1 cellular context compared by ENCODE assay signal in the genomic region with DNA sequence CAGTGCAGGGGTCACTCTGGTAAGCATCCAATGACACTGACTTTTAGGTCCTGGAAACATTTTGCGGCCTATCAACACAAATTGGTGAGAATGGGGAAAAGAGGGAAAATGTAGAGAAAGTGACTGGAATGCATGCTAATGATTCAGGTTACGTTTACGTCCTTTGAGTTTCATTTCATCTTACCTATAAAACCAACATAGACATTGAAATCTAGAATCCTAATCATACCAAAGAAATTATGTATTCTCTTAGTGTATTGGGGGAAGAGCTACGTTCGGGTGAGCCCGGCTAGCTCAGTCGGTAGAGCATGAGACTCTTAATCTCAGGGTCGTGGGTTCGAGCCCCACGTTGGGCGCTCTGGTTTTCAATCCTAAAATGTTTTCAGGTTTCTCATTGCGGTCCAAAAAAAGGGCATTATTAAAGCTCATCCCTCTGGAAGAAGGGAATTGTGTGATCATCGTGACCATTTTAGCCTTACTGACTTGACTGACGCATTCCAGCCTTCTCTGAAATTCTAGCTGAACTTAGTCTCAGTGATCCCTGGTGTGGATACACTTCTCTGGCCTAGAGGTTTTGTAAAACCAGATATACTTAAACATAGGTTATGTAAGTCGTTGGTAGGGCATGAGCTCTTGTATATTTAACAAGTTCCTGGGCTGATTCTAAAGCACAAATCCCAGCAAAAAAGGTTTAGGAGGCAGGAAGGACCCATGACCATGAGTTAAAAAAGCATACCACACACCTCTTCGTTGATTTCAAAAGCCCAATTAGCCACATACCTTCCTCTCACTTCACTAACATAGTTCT.
TF ChIP-seq lines count a peak whose summit lies in the region.

No MANE protein-coding gene starts in this region.

TF ChIP-seq in K562, 482 proteins besides CTCF, POLR2A, EP300 and RAD21 (continued from another document and continues in another):
- TF ChIP-seq NCOA2 (IDR thresholded peaks at IDR 0.05; ENCODE audit: partially characterized antibody in 2 of 2): peak in 1 of 2 experiments; percentile 84
- TF ChIP-seq PML (IDR thresholded peaks at IDR 0.05; ENCODE audit: low read length): peak; percentile 40; the same call in 1 of the 2 replicates
- TF ChIP-seq GTF2F1 (IDR thresholded peaks at IDR 0.05; ENCODE audit: low read depth, low read length): 0 out of 2 replicates have a peak, but pooled peaks have one; percentile 26
- TF ChIP-seq ZNF551 (CRISPR knock-in tag; IDR thresholded peaks at IDR 0.05): no peak
- TF ChIP-seq MEIS2 (IDR thresholded peaks at IDR 0.05; ENCODE audit: partially characterized antibody): no peak
- no peak for TF ChIP-seq HNRNPH1 (optimal IDR thresholded peaks at IDR 0.05; ENCODE audit: low read depth, low read length)
- TF ChIP-seq CC2D1A (IDR thresholded peaks at IDR 0.05): 0 out of 2 replicates have a peak, but pooled peaks have one; percentile 47
- peak; percentile 15; the same call in 1 of the 2 replicates for TF ChIP-seq TARDBP (IDR thresholded peaks at IDR 0.05)
- no peak for TF ChIP-seq ELF2 (CRISPR knock-in tag; IDR thresholded peaks at IDR 0.05)
- TF ChIP-seq, protein P1, sequence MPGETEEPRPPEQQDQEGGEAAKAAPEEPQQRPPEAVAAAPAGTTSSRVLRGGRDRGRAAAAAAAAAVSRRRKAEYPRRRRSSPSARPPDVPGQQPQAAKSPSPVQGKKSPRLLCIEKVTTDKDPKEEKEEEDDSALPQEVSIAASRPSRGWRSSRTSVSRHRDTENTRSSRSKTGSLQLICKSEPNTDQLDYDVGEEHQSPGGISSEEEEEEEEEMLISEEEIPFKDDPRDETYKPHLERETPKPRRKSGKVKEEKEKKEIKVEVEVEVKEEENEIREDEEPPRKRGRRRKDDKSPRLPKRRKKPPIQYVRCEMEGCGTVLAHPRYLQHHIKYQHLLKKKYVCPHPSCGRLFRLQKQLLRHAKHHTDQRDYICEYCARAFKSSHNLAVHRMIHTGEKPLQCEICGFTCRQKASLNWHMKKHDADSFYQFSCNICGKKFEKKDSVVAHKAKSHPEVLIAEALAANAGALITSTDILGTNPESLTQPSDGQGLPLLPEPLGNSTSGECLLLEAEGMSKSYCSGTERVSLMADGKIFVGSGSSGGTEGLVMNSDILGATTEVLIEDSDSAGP (CRISPR knock-in tag; IDR thresholded peaks at IDR 0.05): no peak
- TF ChIP-seq KAT7 (CRISPR knock-in tag; IDR thresholded peaks at IDR 0.05; ENCODE audit: borderline replicate concordance): no peak
- TF ChIP-seq TEAD2 (tag; IDR thresholded peaks at IDR 0.05): peak; percentile 62; the same call in 1 of the 2 replicates
- no peak for TF ChIP-seq SP2 (IDR thresholded peaks at IDR 0.05; ENCODE audit: extremely low read depth, low read depth, low read length, poor library complexity, severe bottlenecking)
- TF ChIP-seq, protein P2, sequence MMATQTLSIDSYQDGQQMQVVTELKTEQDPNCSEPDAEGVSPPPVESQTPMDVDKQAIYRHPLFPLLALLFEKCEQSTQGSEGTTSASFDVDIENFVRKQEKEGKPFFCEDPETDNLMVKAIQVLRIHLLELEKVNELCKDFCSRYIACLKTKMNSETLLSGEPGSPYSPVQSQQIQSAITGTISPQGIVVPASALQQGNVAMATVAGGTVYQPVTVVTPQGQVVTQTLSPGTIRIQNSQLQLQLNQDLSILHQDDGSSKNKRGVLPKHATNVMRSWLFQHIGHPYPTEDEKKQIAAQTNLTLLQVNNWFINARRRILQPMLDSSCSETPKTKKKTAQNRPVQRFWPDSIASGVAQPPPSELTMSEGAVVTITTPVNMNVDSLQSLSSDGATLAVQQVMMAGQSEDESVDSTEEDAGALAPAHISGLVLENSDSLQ (IDR thresholded peaks at IDR 0.05): peak; percentile 89
- TF ChIP-seq MEF2A (IDR thresholded peaks at IDR 0.05; ENCODE audit: control insufficient read depth, low read depth, low read length): peak; percentile 81
- TF ChIP-seq ZNF12 (CRISPR knock-in tag; IDR thresholded peaks at IDR 0.05): no peak
- no peak for TF ChIP-seq PHF8 (IDR thresholded peaks at IDR 0.05; ENCODE audit: borderline replicate concordance, low read length)
- no peak for TF ChIP-seq SAP30 (IDR thresholded peaks at IDR 0.05; ENCODE audit: borderline replicate concordance, insufficient read depth, low read depth, low read length, poor library complexity, severe bottlenecking)
- TF ChIP-seq RBM25 (IDR thresholded peaks at IDR 0.05; ENCODE audit: low read depth, low read length, severe bottlenecking): no peak
- TF ChIP-seq FOXJ2 (tag; IDR thresholded peaks at IDR 0.05): peak; percentile 57; the same call in 1 of the 2 replicates
- 0 out of 2 replicates have a peak, but pooled peaks have one; percentile 3 for TF ChIP-seq JUN (IDR thresholded peaks at IDR 0.05; ENCODE audit: borderline replicate concordance, low read depth, low read length)
- TF ChIP-seq JUN (CRISPR knock-in tag; IDR thresholded peaks at IDR 0.05; ENCODE audit: borderline replicate concordance): no peak
- TF ChIP-seq, protein P3, sequence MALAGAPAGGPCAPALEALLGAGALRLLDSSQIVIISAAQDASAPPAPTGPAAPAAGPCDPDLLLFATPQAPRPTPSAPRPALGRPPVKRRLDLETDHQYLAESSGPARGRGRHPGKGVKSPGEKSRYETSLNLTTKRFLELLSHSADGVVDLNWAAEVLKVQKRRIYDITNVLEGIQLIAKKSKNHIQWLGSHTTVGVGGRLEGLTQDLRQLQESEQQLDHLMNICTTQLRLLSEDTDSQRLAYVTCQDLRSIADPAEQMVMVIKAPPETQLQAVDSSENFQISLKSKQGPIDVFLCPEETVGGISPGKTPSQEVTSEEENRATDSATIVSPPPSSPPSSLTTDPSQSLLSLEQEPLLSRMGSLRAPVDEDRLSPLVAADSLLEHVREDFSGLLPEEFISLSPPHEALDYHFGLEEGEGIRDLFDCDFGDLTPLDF (CRISPR knock-in tag; IDR thresholded peaks at IDR 0.05): 0 out of 2 replicates have a peak, but pooled peaks have one; percentile 48
- TF ChIP-seq ZNF143 (CRISPR knock-in tag; IDR thresholded peaks at IDR 0.05): no peak
- no peak for TF ChIP-seq BACH1 (tag; IDR thresholded peaks at IDR 0.05)
- TF ChIP-seq ZFX (CRISPR knock-in tag; IDR thresholded peaks at IDR 0.05): peak; percentile 55
- TF ChIP-seq, protein P4, sequence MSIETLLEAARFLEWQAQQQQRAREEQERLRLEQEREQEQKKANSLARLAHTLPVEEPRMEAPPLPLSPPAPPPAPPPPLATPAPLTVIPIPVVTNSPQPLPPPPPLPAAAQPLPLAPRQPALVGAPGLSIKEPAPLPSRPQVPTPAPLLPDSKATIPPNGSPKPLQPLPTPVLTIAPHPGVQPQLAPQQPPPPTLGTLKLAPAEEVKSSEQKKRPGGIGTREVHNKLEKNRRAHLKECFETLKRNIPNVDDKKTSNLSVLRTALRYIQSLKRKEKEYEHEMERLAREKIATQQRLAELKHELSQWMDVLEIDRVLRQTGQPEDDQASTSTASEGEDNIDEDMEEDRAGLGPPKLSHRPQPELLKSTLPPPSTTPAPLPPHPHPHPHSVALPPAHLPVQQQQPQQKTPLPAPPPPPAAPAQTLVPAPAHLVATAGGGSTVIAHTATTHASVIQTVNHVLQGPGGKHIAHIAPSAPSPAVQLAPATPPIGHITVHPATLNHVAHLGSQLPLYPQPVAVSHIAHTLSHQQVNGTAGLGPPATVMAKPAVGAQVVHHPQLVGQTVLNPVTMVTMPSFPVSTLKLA (conservative IDR thresholded peaks at IDR 0.05): peak in 1 of 2 experiments; percentile 30; a peak in 1 of 4 replicates
- TF ChIP-seq NONO (IDR thresholded peaks at IDR 0.05; ENCODE audit: low read depth in 2 of 2, low read length in 1 of 2): 0 out of 4 replicates have a peak, but pooled peaks of 1 of the 2 experiments have one; percentile 8
- peak in 1 of 2 experiments; percentile 80; a peak in 1 of 4 replicates for TF ChIP-seq RCOR1 (IDR thresholded peaks at IDR 0.05; ENCODE audit: borderline replicate concordance in 1 of 2, low read depth in 2 of 2, low read length in 2 of 2)
- no peak for TF ChIP-seq NEUROD1 (IDR thresholded peaks at IDR 0.05; ENCODE audit: borderline replicate concordance, low read depth, low read length, partially characterized antibody)
- TF ChIP-seq, protein P5, sequence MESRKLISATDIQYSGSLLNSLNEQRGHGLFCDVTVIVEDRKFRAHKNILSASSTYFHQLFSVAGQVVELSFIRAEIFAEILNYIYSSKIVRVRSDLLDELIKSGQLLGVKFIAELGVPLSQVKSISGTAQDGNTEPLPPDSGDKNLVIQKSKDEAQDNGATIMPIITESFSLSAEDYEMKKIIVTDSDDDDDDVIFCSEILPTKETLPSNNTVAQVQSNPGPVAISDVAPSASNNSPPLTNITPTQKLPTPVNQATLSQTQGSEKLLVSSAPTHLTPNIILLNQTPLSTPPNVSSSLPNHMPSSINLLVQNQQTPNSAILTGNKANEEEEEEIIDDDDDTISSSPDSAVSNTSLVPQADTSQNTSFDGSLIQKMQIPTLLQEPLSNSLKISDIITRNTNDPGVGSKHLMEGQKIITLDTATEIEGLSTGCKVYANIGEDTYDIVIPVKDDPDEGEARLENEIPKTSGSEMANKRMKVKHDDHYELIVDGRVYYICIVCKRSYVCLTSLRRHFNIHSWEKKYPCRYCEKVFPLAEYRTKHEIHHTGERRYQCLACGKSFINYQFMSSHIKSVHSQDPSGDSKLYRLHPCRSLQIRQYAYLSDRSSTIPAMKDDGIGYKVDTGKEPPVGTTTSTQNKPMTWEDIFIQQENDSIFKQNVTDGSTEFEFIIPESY (CRISPR knock-in tag; IDR thresholded peaks at IDR 0.05): peak; percentile 75
- TF ChIP-seq MYBL2 (IDR thresholded peaks at IDR 0.05; ENCODE audit: low read depth): no peak
- no peak for TF ChIP-seq MYBL2 (CRISPR knock-in tag; IDR thresholded peaks at IDR 0.05; ENCODE audit: borderline replicate concordance)
- no peak for TF ChIP-seq TAF7 (tag; IDR thresholded peaks at IDR 0.05)
- TF ChIP-seq STAT5B (CRISPR knock-in tag; IDR thresholded peaks at IDR 0.05): no peak
- no peak for TF ChIP-seq ZNF134 (CRISPR knock-in tag; conservative IDR thresholded peaks at IDR 0.05)
- no peak for TF ChIP-seq PHB2 (IDR thresholded peaks at IDR 0.05; ENCODE audit: low read depth)
- TF ChIP-seq CREM (IDR thresholded peaks at IDR 0.05; ENCODE audit: low read depth): peak; percentile 77
- TF ChIP-seq STAT5A (IDR thresholded peaks at IDR 0.05; ENCODE audit: borderline replicate concordance, low read length): peak; percentile 37; the same call in 1 of the 2 replicates
- peak; percentile 94 for TF ChIP-seq BRD4 (IDR thresholded peaks at IDR 0.05)
- TF ChIP-seq, protein P6, sequence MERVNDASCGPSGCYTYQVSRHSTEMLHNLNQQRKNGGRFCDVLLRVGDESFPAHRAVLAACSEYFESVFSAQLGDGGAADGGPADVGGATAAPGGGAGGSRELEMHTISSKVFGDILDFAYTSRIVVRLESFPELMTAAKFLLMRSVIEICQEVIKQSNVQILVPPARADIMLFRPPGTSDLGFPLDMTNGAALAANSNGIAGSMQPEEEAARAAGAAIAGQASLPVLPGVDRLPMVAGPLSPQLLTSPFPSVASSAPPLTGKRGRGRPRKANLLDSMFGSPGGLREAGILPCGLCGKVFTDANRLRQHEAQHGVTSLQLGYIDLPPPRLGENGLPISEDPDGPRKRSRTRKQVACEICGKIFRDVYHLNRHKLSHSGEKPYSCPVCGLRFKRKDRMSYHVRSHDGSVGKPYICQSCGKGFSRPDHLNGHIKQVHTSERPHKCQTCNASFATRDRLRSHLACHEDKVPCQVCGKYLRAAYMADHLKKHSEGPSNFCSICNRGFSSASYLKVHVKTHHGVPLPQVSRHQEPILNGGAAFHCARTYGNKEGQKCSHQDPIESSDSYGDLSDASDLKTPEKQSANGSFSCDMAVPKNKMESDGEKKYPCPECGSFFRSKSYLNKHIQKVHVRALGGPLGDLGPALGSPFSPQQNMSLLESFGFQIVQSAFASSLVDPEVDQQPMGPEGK (CRISPR knock-in tag; IDR thresholded peaks at IDR 0.05; ENCODE audit: borderline replicate concordance): no peak
- TF ChIP-seq KLF13 (tag; IDR thresholded peaks at IDR 0.05; ENCODE audit: borderline replicate concordance, low read depth): no peak
- 0 out of 2 replicates have a peak, but pooled peaks have one; percentile 8 for TF ChIP-seq ZNF324 (CRISPR knock-in tag; IDR thresholded peaks at IDR 0.05)
- TF ChIP-seq BRF1 (IDR thresholded peaks at IDR 0.05; ENCODE audit: borderline replicate concordance, extremely low read depth, insufficient read length): no peak
- no peak for TF ChIP-seq RFX1 (IDR thresholded peaks at IDR 0.05)
- TF ChIP-seq SOX6 (IDR thresholded peaks at IDR 0.05): peak; percentile 84
- no peak for TF ChIP-seq RB1 (IDR thresholded peaks at IDR 0.05; ENCODE audit: low read depth)
- 0 out of 2 replicates have a peak, but pooled peaks have one; percentile 57 for TF ChIP-seq ZBTB7A (IDR thresholded peaks at IDR 0.05; ENCODE audit: borderline replicate concordance, control insufficient read depth, low read depth, low read length)
- peak; percentile 21 to 92; a peak in 2 of 4 replicates for TF ChIP-seq FOXK2 (conservative IDR thresholded peaks at IDR 0.05 in 1 of 2, IDR thresholded peaks at IDR 0.05 in 1 of 2; ENCODE audit: low read depth in 2 of 2)
- TF ChIP-seq GATA2 (CRISPR knock-in tag; IDR thresholded peaks at IDR 0.05): no peak
- TF ChIP-seq, protein P7, sequence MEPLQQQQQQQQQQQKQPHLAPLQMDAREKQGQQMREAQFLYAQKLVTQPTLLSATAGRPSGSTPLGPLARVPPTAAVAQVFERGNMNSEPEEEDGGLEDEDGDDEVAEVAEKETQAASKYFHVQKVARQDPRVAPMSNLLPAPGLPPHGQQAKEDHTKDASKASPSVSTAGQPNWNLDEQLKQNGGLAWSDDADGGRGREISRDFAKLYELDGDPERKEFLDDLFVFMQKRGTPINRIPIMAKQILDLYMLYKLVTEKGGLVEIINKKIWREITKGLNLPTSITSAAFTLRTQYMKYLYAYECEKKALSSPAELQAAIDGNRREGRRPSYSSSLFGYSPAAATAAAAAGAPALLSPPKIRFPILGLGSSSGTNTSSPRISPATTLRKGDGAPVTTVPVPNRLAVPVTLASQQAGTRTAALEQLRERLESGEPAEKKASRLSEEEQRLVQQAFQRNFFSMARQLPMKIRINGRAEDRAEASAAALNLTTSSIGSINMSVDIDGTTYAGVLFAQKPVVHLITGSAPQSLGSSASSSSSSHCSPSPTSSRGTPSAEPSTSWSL (CRISPR knock-in tag; IDR thresholded peaks at IDR 0.05; ENCODE audit: borderline replicate concordance): no peak
- no peak for TF ChIP-seq ATF1 (CRISPR knock-in tag; IDR thresholded peaks at IDR 0.05)
- TF ChIP-seq ATF1 (tag; IDR thresholded peaks at IDR 0.05): peak; percentile 69
- peak; percentile 99 for TF ChIP-seq ADNP (tag; IDR thresholded peaks at IDR 0.05)
